ENCODE assay signal across 27 cellular contexts in genomic region chr4:142463195-142463594, GRCh38.
"Had no signal": no experiment of that assay in that cellular context is flagged by ENCODE, and none has a peak within 500 bp of the region (broad histone marks: within the 10 kb centered on the region; RNA-seq: fewer than 3 reads in every experiment).

No MANE protein-coding gene starts in this region.

- H3K4me1 Mint-ChIP-seq: stimulated activated naive CD8-positive, alpha-beta T cell treated with anti-CD3 and anti-CD28 coated beads, Interleukin-15, amount 100 ng/mL, for 72 hours had no signal

- H3K36me3 Mint-ChIP-seq: natural killer cell; stimulated activated effector memory CD8-positive, alpha-beta T cell treated with anti-CD3 and anti-CD28 coated beads, Interleukin-12 subunit alpha, Interleukin-12 subunit beta, amount 100 ng/mL, for 72 hours had no signal

- H3K4me3 ChIP-seq: colonic mucosa, dorsolateral prefrontal cortex, gastroesophageal sphincter, heart left ventricle, lower lobe of right lung, ovary, psoas muscle, skin epidermis, vagina had no signal

- H3K9me3 Mint-ChIP-seq: activated naive CD4-positive, alpha-beta T cell treated with anti-CD3 and anti-CD28 coated beads, Interleukin-2, amount 50 U/mL, for 24 hours; effector memory CD8-positive, alpha-beta T cell had no signal

- ATAC-seq: activated CD8-positive, alpha-beta T cell treated with anti-CD3 and anti-CD28 coated beads, Interleukin-2, amount 10 ng/mL, durations not matched to agents 7 days and 5 days; effector memory CD8-positive, alpha-beta T cell; esophagus mucosa; gastroesophageal sphincter; heart left ventricle; left cardiac atrium; lower lobe of right lung; natural killer cell; psoas muscle; right cardiac atrium; stimulated activated effector memory CD8-positive, alpha-beta T cell treated with anti-CD3 and anti-CD28 coated beads, Interleukin-12 subunit alpha, Interleukin-12 subunit beta, amount 100 ng/mL, for 72 hours; stimulated activated naive CD8-positive, alpha-beta T cell treated with anti-CD3 and anti-CD28 coated beads, Interleukin-15, amount 100 ng/mL, for 72 hours had no signal

- H3K4me3 Mint-ChIP-seq: activated CD8-positive, alpha-beta T cell treated with anti-CD3 and anti-CD28 coated beads, Interleukin-2, amount 10 ng/mL, durations not matched to agents 7 days and 5 days; activated naive CD4-positive, alpha-beta T cell treated with anti-CD3 and anti-CD28 coated beads, Interleukin-2, amount 50 U/mL, for 24 hours; activated T-helper 1 cell treated with anti-CD3 and anti-CD28 coated beads, Interleukin-12 subunit alpha, Interleukin-12 subunit beta, Interleukin-2, Interleukin-4 antibody, amounts not matched to agents 30 ng/mL and 10 ng/mL and 1 ng/mL, durations not matched to agents 14 hours and 24 hours and 36 hours; effector memory CD8-positive, alpha-beta T cell; natural killer cell; stimulated activated effector memory CD8-positive, alpha-beta T cell treated with anti-CD3 and anti-CD28 coated beads, Interleukin-12 subunit alpha, Interleukin-12 subunit beta, amount 100 ng/mL, for 72 hours; stimulated activated naive CD8-positive, alpha-beta T cell treated with anti-CD3 and anti-CD28 coated beads, Interleukin-15, amount 100 ng/mL, for 72 hours had no signal

- H3K27ac Mint-ChIP-seq: activated CD8-positive, alpha-beta T cell treated with anti-CD3 and anti-CD28 coated beads, Interleukin-2, amount 10 ng/mL, durations not matched to agents 7 days and 5 days; activated naive CD4-positive, alpha-beta T cell treated with anti-CD3 and anti-CD28 coated beads, Interleukin-2, amount 50 U/mL, for 24 hours; activated T-helper 1 cell treated with anti-CD3 and anti-CD28 coated beads, Interleukin-12 subunit alpha, Interleukin-12 subunit beta, Interleukin-2, Interleukin-4 antibody, amounts not matched to agents 30 ng/mL and 10 ng/mL and 1 ng/mL, durations not matched to agents 14 hours and 24 hours and 36 hours; effector memory CD8-positive, alpha-beta T cell; natural killer cell; stimulated activated effector memory CD8-positive, alpha-beta T cell treated with anti-CD3 and anti-CD28 coated beads, Interleukin-12 subunit alpha, Interleukin-12 subunit beta, amount 100 ng/mL, for 72 hours; stimulated activated naive CD8-positive, alpha-beta T cell treated with anti-CD3 and anti-CD28 coated beads, Interleukin-15, amount 100 ng/mL, for 72 hours had no signal

- DNase-seq: activated CD4-positive, alpha-beta T cell treated with anti-CD3 and anti-CD28 coated beads for 1 hour; activated CD4-positive, alpha-beta T cell treated with anti-CD3 and anti-CD28 coated beads, Interleukin-2, amount 50 U/mL, for 1 hour; activated CD8-positive, alpha-beta T cell treated with anti-CD3 and anti-CD28 coated beads, Interleukin-2, amount 10 ng/mL, durations not matched to agents 7 days and 5 days; activated gamma-delta T cell treated with Interleukin-2 at 50 U/mL for 16 hours; aorta; colonic mucosa; dorsolateral prefrontal cortex; effector memory CD8-positive, alpha-beta T cell; heart left ventricle; left cardiac atrium; lower lobe of right lung; natural killer cell; ovary; psoas muscle; right cardiac atrium; stimulated activated CD4-positive, alpha-beta T cell treated with anti-CD3 and anti-CD28 coated beads, Interleukin-2, amount 100 ng/mL, for 24 hours; stimulated activated naive CD8-positive, alpha-beta T cell treated with anti-CD3 and anti-CD28 coated beads, Interleukin-15, amount 100 ng/mL, for 72 hours; T-helper 1 cell; T-helper 9 cell; trophoblast cell had no signal

- H3K27me3 Mint-ChIP-seq: activated naive CD4-positive, alpha-beta T cell treated with anti-CD3 and anti-CD28 coated beads, Interleukin-2, amount 50 U/mL, for 24 hours; effector memory CD8-positive, alpha-beta T cell; stimulated activated naive CD8-positive, alpha-beta T cell treated with anti-CD3 and anti-CD28 coated beads, Interleukin-15, amount 100 ng/mL, for 72 hours had no signal
